30 cellular contexts compared by ENCODE assay signal in the genomic region with DNA sequence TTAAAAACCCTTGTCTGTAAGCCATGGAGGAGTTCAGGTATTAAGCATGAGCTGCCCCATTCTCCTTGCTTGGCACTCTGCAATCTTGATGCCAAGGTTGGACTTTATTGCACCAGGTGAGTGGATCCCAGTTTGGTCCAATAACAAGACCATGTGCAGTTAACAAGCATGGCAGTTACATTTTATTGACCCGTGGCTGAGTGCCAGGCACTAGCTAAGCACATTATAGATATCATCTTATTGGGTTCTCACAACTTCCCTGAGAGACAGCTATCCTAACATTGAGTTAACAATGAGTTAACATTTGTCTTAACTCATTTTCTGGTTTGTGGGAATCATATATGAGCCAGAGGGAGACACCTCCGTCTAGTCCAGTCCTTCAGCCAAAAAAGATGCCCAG.
"Had no signal": no experiment of that assay in that cellular context is flagged by ENCODE, and none has a peak within 500 bp of the region (broad histone marks: within the 10 kb centered on the region; RNA-seq: fewer than 3 reads in every experiment).

No MANE protein-coding gene starts in this region.

- H3K36me3 ChIP-seq: adrenal gland, esophagus squamous epithelium, WERI-Rb-1 had no signal

- H3K4me1 ChIP-seq: adrenal gland, body of pancreas, esophagus squamous epithelium, gastroesophageal sphincter, heart right ventricle had no signal

- H3K9me3 ChIP-seq: adrenal gland, body of pancreas, esophagus squamous epithelium had no signal

- H3K4me3 ChIP-seq: adrenal gland, body of pancreas, esophagus squamous epithelium, gastroesophageal sphincter, heart right ventricle had no signal

- DNase-seq: activated B cell treated with CpG ODN at 0.5 μM for 24 hours; activated CD4-positive, alpha-beta T cell treated with anti-CD3 and anti-CD28 coated beads for 48 hours; activated CD4-positive, alpha-beta T cell treated with anti-CD3 and anti-CD28 coated beads, Interleukin-2, amount 50 U/mL, for 1 hour; activated CD4-positive, alpha-beta T cell treated with anti-CD3 and anti-CD28 coated beads, Interleukin-2, amount 50 U/mL, for 48 hours; activated CD8-positive, alpha-beta memory T cell treated with anti-CD3 and anti-CD28 coated beads for 24 hours; activated CD8-positive, alpha-beta T cell treated with anti-CD3 and anti-CD28 coated beads for 36 hours; activated effector memory CD4-positive, alpha-beta T cell treated with Interleukin-2 at 50 U/mL for 16 hours; activated gamma-delta T cell treated with Interleukin-2 at 50 U/mL for 16 hours; activated naive CD4-positive, alpha-beta T cell treated with anti-CD3 and anti-CD28 coated beads for 36 hours; activated naive CD8-positive, alpha-beta T cell treated with anti-CD3 and anti-CD28 coated beads for 36 hours; activated naive CD8-positive, alpha-beta T cell treated with anti-CD3 and anti-CD28 coated beads, Interleukin-2, amount 50 U/mL, for 24 hours; activated T-cell treated with anti-CD3 and anti-CD28 coated beads, Interleukin-2, amount 50 U/mL, for 4 hours; adrenal gland; amygdala; aorta; caudate nucleus; effector CD8-positive, alpha-beta T cell; esophagus squamous epithelium; foreskin melanocyte; heart right ventricle; T-helper 9 cell; WERI-Rb-1 had no signal

- H3K27ac ChIP-seq: adrenal gland, body of pancreas, epithelial cell of prostate, esophagus squamous epithelium, gastroesophageal sphincter, heart right ventricle, WERI-Rb-1 had no signal

- FAIRE-seq: colon, endometrium, endothelial cell of umbilical vein had no signal

- ATAC-seq: activated CD4-positive, CD25-positive, alpha-beta regulatory T cell treated with anti-CD3 and anti-CD28 coated beads, Interleukin-2, amount 50 U/mL, for 24 hours; activated CD8-positive, alpha-beta T cell treated with anti-CD3 and anti-CD28 coated beads for 36 hours; activated naive CD8-positive, alpha-beta T cell treated with anti-CD3 and anti-CD28 coated beads, Interleukin-2, amount 50 U/mL, for 24 hours; activated T-cell treated with anti-CD3 and anti-CD28 coated beads, Interleukin-2, amount 50 U/mL, for 4 hours; activated T-helper 17 cell treated with anti-CD3 and anti-CD28 coated beads, Interleukin-2, amount 50 U/mL, for 72 hours; body of pancreas; gastroesophageal sphincter; heart right ventricle had no signal

- H3K27me3 ChIP-seq: adrenal gland, body of pancreas, esophagus squamous epithelium, gastroesophageal sphincter, heart right ventricle had no signal
